Comparison of ENCODE assay signal across 15 cellular contexts in genomic region chr10:30241422-30242110, GRCh38.
A peak's percentile ranks its signal among the peaks of the same experiment; 100 is the strongest.
DNase-seq lines count a peak whose midpoint lies in the region; ATAC-seq, FAIRE-seq and TF ChIP-seq lines count a peak whose summit lies in the region.
"Had no signal": no experiment of that assay in that cellular context is flagged by ENCODE, and none has a peak within 500 bp of the region (broad histone marks: within the 10 kb centered on the region; RNA-seq: fewer than 3 reads in every experiment).

No MANE protein-coding gene starts in this region.

- H3K9me3 Mint-ChIP-seq in glutamatergic neuron (ENCODE audit: unreplicated experiment): no peaks in the 10 kb centered on the region
- no peaks in the 10 kb centered on the region for H3K9me3 Mint-ChIP-seq in activated T-cell treated with anti-CD3 and anti-CD28 coated beads, Interleukin-2, amount 50 U/mL, for 4 hours
- H3K9me3 Mint-ChIP-seq: CD4-positive, CD25-positive, alpha-beta regulatory T cell; T-cell had no signal

- peak; percentile 43 for FAIRE-seq in H54 (lab: Jason Lieb, UNC)

- POLR2A ChIA-PET in OCI-LY7 (lab: Charles Lee): interaction anchor here (0.7 to 0.9 kb wide), 2 partner anchors 12 to 1488 kb away, joined by 3 to 4 read pairs; no protein-coding TSS in a partner anchor

- H3K4me3 Mint-ChIP-seq in glutamatergic neuron (ENCODE audit: unreplicated experiment): no peak overlapping the region
- H3K4me3 Mint-ChIP-seq in activated T-cell treated with anti-CD3 and anti-CD28 coated beads, Interleukin-2, amount 50 U/mL, for 4 hours: no peak overlapping the region
- H3K4me3 Mint-ChIP-seq: CD4-positive, CD25-positive, alpha-beta regulatory T cell; T-cell had no signal

- no peaks in the 10 kb centered on the region for H3K27me3 ChIP-seq in GM06990 (replicated peaks; ENCODE audit: control insufficient read depth, insufficient read depth, low read length)
- H3K27me3 ChIP-seq in upper lobe of right lung: no peaks in the 10 kb centered on the region
- no peaks in the 10 kb centered on the region for H3K27me3 ChIP-seq in esophagus squamous epithelium
- H3K27me3 ChIP-seq: Peyer's patch had no signal

- no peak for ATAC-seq in upper lobe of right lung
- no peak for ATAC-seq in activated T-cell treated with anti-CD3 and anti-CD28 coated beads, Interleukin-2, amount 50 U/mL, for 4 hours

- intact Hi-C loops in OCI-LY7 (cut with micrococcal nuclease; ENCODE audit: unreplicated experiment): loop anchor here (2.0 kb wide), 1 partner anchor 243 kb away; no protein-coding TSS in a partner anchor
- intact Hi-C loops in upper lobe of right lung (cut with DNase I): no loop called here
- intact Hi-C loops in esophagus squamous epithelium (cut with DNase I): no loop called here

- no peak overlapping the region for H3K4me2 ChIP-seq in OCI-LY7 (ENCODE audit: low read length)
- H3K4me2 ChIP-seq: SK-N-SH had no signal

- H3K9me3 ChIP-seq in OCI-LY7 (ENCODE audit: low read length) (no peaks in the 10 kb centered on the region), upper lobe of right lung (no peaks in the 10 kb centered on the region), esophagus squamous epithelium (no peaks in the 10 kb centered on the region)
- H3K9me3 ChIP-seq: Caco-2, Peyer's patch, SK-N-SH had no signal

- no peak overlapping the region for H2AFZ ChIP-seq in OCI-LY7 (ENCODE audit: low read length)

- no peaks in the 10 kb centered on the region for H3K4me1 Mint-ChIP-seq in glutamatergic neuron (ENCODE audit: low read depth, unreplicated experiment)
- H3K4me1 Mint-ChIP-seq in activated T-cell treated with anti-CD3 and anti-CD28 coated beads, Interleukin-2, amount 50 U/mL, for 4 hours (ENCODE audit: low read depth): no peaks in the 10 kb centered on the region
- H3K4me1 Mint-ChIP-seq: CD4-positive, CD25-positive, alpha-beta regulatory T cell; T-cell had no signal

- H3K4me1 ChIP-seq in OCI-LY7 (ENCODE audit: insufficient read depth, low read length, poor library complexity, severe bottlenecking) (no peaks in the 10 kb centered on the region), upper lobe of right lung (no peaks in the 10 kb centered on the region), esophagus squamous epithelium (no peaks in the 10 kb centered on the region)
- H3K4me1 ChIP-seq: Caco-2, Peyer's patch had no signal

- H3K79me2 ChIP-seq in OCI-LY7 (ENCODE audit: insufficient read depth, low read depth, low read length): no peaks in the 10 kb centered on the region

- H3K27ac ChIP-seq in OCI-LY7 (ENCODE audit: low read depth, low read length, poor library complexity, severe bottlenecking): no peak overlapping the region
- H3K27ac ChIP-seq in upper lobe of right lung: no peak overlapping the region
- H3K27ac ChIP-seq in esophagus squamous epithelium: no peak overlapping the region
- H3K27ac ChIP-seq: Peyer's patch had no signal

- H4K20me1 ChIP-seq in OCI-LY7 (ENCODE audit: insufficient read depth, low read length): no peaks in the 10 kb centered on the region

- H3K4me3 ChIP-seq in GM06990 (replicated peaks; ENCODE audit: low read depth, low read length) (no peak overlapping the region), OCI-LY7 (ENCODE audit: low read depth, low read length, poor library complexity, severe bottlenecking) (no peak overlapping the region), upper lobe of right lung (no peak overlapping the region), esophagus squamous epithelium (no peak overlapping the region)
- H3K4me3 ChIP-seq: K562, Peyer's patch had no signal

- H3K9me2 ChIP-seq in OCI-LY7 (ENCODE audit: insufficient read depth, low read length): no peaks in the 10 kb centered on the region
- H3K9me2 ChIP-seq: SK-N-SH had no signal

- H3K36me3 Mint-ChIP-seq in glutamatergic neuron (ENCODE audit: unreplicated experiment): no peaks in the 10 kb centered on the region
- no peaks in the 10 kb centered on the region for H3K36me3 Mint-ChIP-seq in activated T-cell treated with anti-CD3 and anti-CD28 coated beads, Interleukin-2, amount 50 U/mL, for 4 hours (ENCODE audit: insufficient read depth)
- H3K36me3 Mint-ChIP-seq: CD4-positive, CD25-positive, alpha-beta regulatory T cell; T-cell had no signal

- TF ChIP-seq CTCF in GM06990 (IDR thresholded peaks at IDR 0.05; ENCODE audit: insufficient read depth, low read length, poor library complexity, severe bottlenecking): no peak
- TF ChIP-seq CTCF in OCI-LY7 (conservative IDR thresholded peaks at IDR 0.05; ENCODE audit: low read length): peak; percentile 57; the same call in 1 of the 2 replicates
- TF ChIP-seq CTCF in glutamatergic neuron (IDR thresholded peaks at IDR 0.05; ENCODE audit: partially characterized antibody, unreplicated experiment): peak; percentile 0
- TF ChIP-seq CTCF in upper lobe of right lung (IDR thresholded peaks at IDR 0.05): no peak
- TF ChIP-seq CTCF in esophagus squamous epithelium (IDR thresholded peaks at IDR 0.05): no peak

- H3K27ac Mint-ChIP-seq in glutamatergic neuron (ENCODE audit: unreplicated experiment): no peak overlapping the region
- H3K27ac Mint-ChIP-seq: CD4-positive, CD25-positive, alpha-beta regulatory T cell; T-cell had no signal

- BruUV-seq in OCI-LY7 (replicated peaks; lab: Mats Ljungman, UMichigan): no TSS peak

- no peaks in the 10 kb centered on the region for H3K27me3 Mint-ChIP-seq in glutamatergic neuron (ENCODE audit: unreplicated experiment)
- peaks cover 11% of the 10 kb centered on the region for H3K27me3 Mint-ChIP-seq in activated T-cell treated with anti-CD3 and anti-CD28 coated beads, Interleukin-2, amount 50 U/mL, for 4 hours (ENCODE audit: low read depth)

- CTCF ChIA-PET in OCI-LY7 (lab: Charles Lee; ENCODE audit: unreplicated experiment): interaction anchor here (1.0 to 1.1 kb wide), 2 partner anchors 10 to 243 kb away, joined by 3 to 4 read pairs; no protein-coding TSS in a partner anchor

- H3K36me3 ChIP-seq in GM06990 (ENCODE audit: control insufficient read depth, insufficient read depth, low read length): no peaks in the 10 kb centered on the region
- H3K36me3 ChIP-seq in OCI-LY7 (ENCODE audit: insufficient read depth, low read length): no peaks in the 10 kb centered on the region
- H3K36me3 ChIP-seq in upper lobe of right lung: no peaks in the 10 kb centered on the region
- no peaks in the 10 kb centered on the region for H3K36me3 ChIP-seq in esophagus squamous epithelium
- H3K36me3 ChIP-seq: Peyer's patch had no signal

- peak; percentile 13 for DNase-seq in GM06990 (ENCODE audit: extremely low read depth, insufficient read length)
- no peak for DNase-seq in H54 (ENCODE audit: insufficient read length, low spot score)
- no peak for DNase-seq in OCI-LY7 (ENCODE audit: low spot score)
- DNase-seq in glutamatergic neuron: no peak
- no peak for DNase-seq in DMS114 treated with DMSO at 0.1 percent for 48 hours (lab: John Stamatoyannopoulos, UW; ENCODE audit: unreplicated experiment)
- no peak for DNase-seq in upper lobe of right lung
- DNase-seq in esophagus squamous epithelium (lab: John Stamatoyannopoulos, UW): no peak
- DNase-seq in activated T-cell treated with anti-CD3 and anti-CD28 coated beads, Interleukin-2, amount 50 U/mL, for 4 hours: no peak
- DNase-seq: NCI-H510A, Peyer's patch, T-cell had no signal

- TF ChIP-seq POLR2A in H54 (IDR thresholded peaks at IDR 0.05; ENCODE audit: low read depth, low read length) (no peak), esophagus squamous epithelium (IDR thresholded peaks at IDR 0.05) (no peak)

- 70 to 75% methylated on average over 4 of the region's 6 CpGs for WGBS in esophagus squamous epithelium, 2 donors

Comparison
In these comparisons a context has a peak if more than half of its experiments do, and no peak if none do; other contexts are left out.
1. CTCF ChIP-seq: peak in OCI-LY7 (single experiment) and glutamatergic neuron (single experiment); none in GM06990 (single experiment), upper lobe of right lung (single experiment) and esophagus squamous epithelium (0 of 6).